ENCODE assay signal across 8 cellular contexts in genomic region chr6:158536084-158536890, GRCh38. TPM values are rescaled to one million over a fixed set of nuclear protein-coding genes. Genes with fewer than 3 reads are reported as not detected.
A peak's percentile ranks its signal among the peaks of the same experiment; 100 is the strongest.
DNase-seq lines count a peak whose midpoint lies in the region; ATAC-seq, FAIRE-seq and TF ChIP-seq lines count a peak whose summit lies in the region.

No MANE protein-coding gene starts in this region.

- H3K36me3 Mint-ChIP-seq in astrocyte (ENCODE audit: low read depth, unreplicated experiment) = no peaks in the 10 kb centered on the region

- no peak for FAIRE-seq in astrocyte (lab: Jason Lieb, UNC)

- peak overlapping the region; percentile 79 for H3K4me3 Mint-ChIP-seq in astrocyte (ENCODE audit: unreplicated experiment)

- no peak for ATAC-seq in HG02970 (IDR thresholded peaks at IDR 0.05; ENCODE audit: low FRiP score, unreplicated experiment)

- peaks cover 21% of the 10 kb centered on the region for H3K27me3 ChIP-seq in astrocyte (ENCODE audit: insufficient read depth, low read length)
- H3K27me3 ChIP-seq in right atrium auricular region = no peaks in the 10 kb centered on the region

- H3K9ac ChIP-seq in astrocyte (ENCODE audit: low read length) = no peak overlapping the region

- H2AFZ ChIP-seq in astrocyte (ENCODE audit: low read depth, low read length) = peak overlapping the region; percentile 71

- H3K4me3 ChIP-seq in astrocyte (ENCODE audit: insufficient read depth, low read depth, low read length) (peak overlapping the region; percentile 57), right atrium auricular region (peak overlapping the region; percentile 52 to 65)

- H3K79me2 ChIP-seq in astrocyte (ENCODE audit: insufficient read depth, low read length) = no peaks in the 10 kb centered on the region

- no peaks in the 10 kb centered on the region for H3K9me3 ChIP-seq in astrocyte (ENCODE audit: insufficient read depth, low read depth, low read length)
- no peaks in the 10 kb centered on the region for H3K9me3 ChIP-seq in right atrium auricular region

- peak overlapping the region; percentile 95 for H3K4me2 ChIP-seq in astrocyte (ENCODE audit: low read length)

- in situ Hi-C loops in G401 (cut with HindIII; ENCODE audit: low sequenced_read_pairs) = no loop called here

- H3K4me1 Mint-ChIP-seq in astrocyte (ENCODE audit: low read depth, unreplicated experiment) = peaks cover 6% of the 10 kb centered on the region

- H3K27ac ChIP-seq in astrocyte (ENCODE audit: low read depth, low read length) (no peak overlapping the region), right atrium auricular region (peak overlapping the region in 1 of 2 donors; percentile 53)

- peaks cover 5% of the 10 kb centered on the region for H3K9me3 Mint-ChIP-seq in astrocyte (ENCODE audit: unreplicated experiment)

- H3K4me1 ChIP-seq in astrocyte (ENCODE audit: insufficient read depth, low read length) (peaks cover 4% of the 10 kb centered on the region), right atrium auricular region (peaks cover 0 to 18% of the 10 kb centered on the region in 2 donors)

- no peak overlapping the region for H3K27ac Mint-ChIP-seq in astrocyte (ENCODE audit: unreplicated experiment)

- no peaks in the 10 kb centered on the region for H4K20me1 ChIP-seq in astrocyte (ENCODE audit: insufficient read depth, low read length)

- no peak for TF ChIP-seq CTCF in astrocyte (IDR thresholded peaks at IDR 0.05; ENCODE audit: insufficient read depth, low read depth, low read length)
- no peak for TF ChIP-seq CTCF in right atrium auricular region (IDR thresholded peaks at IDR 0.05)

- H3K27me3 Mint-ChIP-seq in astrocyte (ENCODE audit: low read depth, unreplicated experiment) = peaks cover 18% of the 10 kb centered on the region

- DNase-seq in G401 (ENCODE audit: low spot score) (peak; percentile 32), MV-4-11 (lab: John Stamatoyannopoulos, UW) (peak; percentile 48), T-helper 22 cell (ENCODE audit: low read depth) (peak; percentile 41), astrocyte (ENCODE audit: low read depth) (peak; percentile 47), right atrium auricular region (ENCODE audit: low spot score) (no peak), renal cortical epithelial cell (ENCODE audit: low read depth) (peak; percentile 63), Ammon's horn (ENCODE audit: low spot score) (no peak)

- H3K36me3 ChIP-seq in astrocyte (ENCODE audit: insufficient read depth, low read length) (no peaks in the 10 kb centered on the region), right atrium auricular region (no peaks in the 10 kb centered on the region)

RNA-seq across cellular contexts. Expression of gene TMEM181, which starts 23.6 kb away (rescaled TPM):
- 21.4 and 32.8 TPM in 2 replicates for total RNA-seq in G401 (2014; rRNA removed; shearing (Covaris generic))
- total RNA-seq in astrocyte (31.0 and 33.3 TPM in 2 replicates), right atrium auricular region (10 to 100 TPM; 13.9 to 14.4 TPM), renal cortical epithelial cell (25.0 and 40.2 TPM in 2 replicates)

Comparison
In these comparisons a context has a peak if more than half of its experiments do, and no peak if none do; other contexts are left out.
1. DNase-seq: peak in G401 (single experiment), MV-4-11 (single experiment), T-helper 22 cell (single experiment), astrocyte (single experiment) and renal cortical epithelial cell (single experiment); none in right atrium auricular region (single experiment) and Ammon's horn (single experiment).